Comparison of ENCODE assay signal across 1 cellular context in the genomic region with DNA sequence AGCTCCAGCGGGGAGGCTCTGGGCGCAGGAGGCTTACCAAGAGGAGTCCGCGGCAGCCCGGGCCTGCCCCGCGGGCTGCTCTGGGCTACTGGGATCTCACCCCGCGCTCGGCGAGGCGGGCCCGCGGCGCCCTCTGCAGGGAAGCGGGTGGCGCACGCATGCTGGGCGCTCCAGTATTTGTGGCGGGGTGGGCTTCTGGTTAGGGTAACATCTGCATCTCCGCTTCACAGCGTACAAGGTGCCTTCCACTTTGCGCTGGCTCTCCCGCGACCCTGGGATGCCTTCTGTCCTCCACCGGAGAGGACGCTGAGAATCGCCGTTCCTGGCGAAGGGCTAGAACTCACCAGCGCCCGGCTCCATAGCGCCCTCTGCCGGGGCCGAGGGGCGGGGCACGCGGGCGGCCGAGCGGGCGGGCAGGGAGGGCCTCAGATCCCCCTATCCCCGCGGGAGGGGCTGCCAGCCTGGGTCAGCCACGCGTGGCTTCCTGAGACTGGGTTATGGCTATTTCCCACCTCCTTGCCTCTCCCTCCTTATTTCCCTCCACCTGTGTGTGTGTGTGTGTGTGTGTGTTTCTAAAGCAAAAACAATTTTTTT.
TF ChIP-seq lines count a peak whose summit lies in the region.

No MANE protein-coding gene starts in this region.

TF ChIP-seq in SK-N-SH, 30 proteins besides CTCF, POLR2A, EP300 and RAD21 (continued from another document):
- no peak for TF ChIP-seq GATA2 (CRISPR knock-in tag; IDR thresholded peaks at IDR 0.05)
- peak; percentile 40; the same call in 1 of the 2 replicates for TF ChIP-seq SIN3A (IDR thresholded peaks at IDR 0.05; ENCODE audit: borderline replicate concordance, low read depth, low read length)
- no peak for TF ChIP-seq TEAD4 (IDR thresholded peaks at IDR 0.05; ENCODE audit: borderline replicate concordance, insufficient read depth)
- no peak for TF ChIP-seq TCF12 (IDR thresholded peaks at IDR 0.05)
- TF ChIP-seq MXI1 (IDR thresholded peaks at IDR 0.05; ENCODE audit: low read depth, low read length) = peak; percentile 44
- TF ChIP-seq FOSL2 (IDR thresholded peaks at IDR 0.05; ENCODE audit: borderline replicate concordance, low read depth) = no peak
- 0 out of 2 replicates have a peak, but pooled peaks have one; percentile 15 for TF ChIP-seq YY1 (IDR thresholded peaks at IDR 0.05; ENCODE audit: low read depth)
- no peak for TF ChIP-seq RFX5 (IDR thresholded peaks at IDR 0.05; ENCODE audit: low read length)
- TF ChIP-seq MEF2A (IDR thresholded peaks at IDR 0.05; ENCODE audit: borderline replicate concordance, low read depth) = no peak
- TF ChIP-seq, protein P1, sequence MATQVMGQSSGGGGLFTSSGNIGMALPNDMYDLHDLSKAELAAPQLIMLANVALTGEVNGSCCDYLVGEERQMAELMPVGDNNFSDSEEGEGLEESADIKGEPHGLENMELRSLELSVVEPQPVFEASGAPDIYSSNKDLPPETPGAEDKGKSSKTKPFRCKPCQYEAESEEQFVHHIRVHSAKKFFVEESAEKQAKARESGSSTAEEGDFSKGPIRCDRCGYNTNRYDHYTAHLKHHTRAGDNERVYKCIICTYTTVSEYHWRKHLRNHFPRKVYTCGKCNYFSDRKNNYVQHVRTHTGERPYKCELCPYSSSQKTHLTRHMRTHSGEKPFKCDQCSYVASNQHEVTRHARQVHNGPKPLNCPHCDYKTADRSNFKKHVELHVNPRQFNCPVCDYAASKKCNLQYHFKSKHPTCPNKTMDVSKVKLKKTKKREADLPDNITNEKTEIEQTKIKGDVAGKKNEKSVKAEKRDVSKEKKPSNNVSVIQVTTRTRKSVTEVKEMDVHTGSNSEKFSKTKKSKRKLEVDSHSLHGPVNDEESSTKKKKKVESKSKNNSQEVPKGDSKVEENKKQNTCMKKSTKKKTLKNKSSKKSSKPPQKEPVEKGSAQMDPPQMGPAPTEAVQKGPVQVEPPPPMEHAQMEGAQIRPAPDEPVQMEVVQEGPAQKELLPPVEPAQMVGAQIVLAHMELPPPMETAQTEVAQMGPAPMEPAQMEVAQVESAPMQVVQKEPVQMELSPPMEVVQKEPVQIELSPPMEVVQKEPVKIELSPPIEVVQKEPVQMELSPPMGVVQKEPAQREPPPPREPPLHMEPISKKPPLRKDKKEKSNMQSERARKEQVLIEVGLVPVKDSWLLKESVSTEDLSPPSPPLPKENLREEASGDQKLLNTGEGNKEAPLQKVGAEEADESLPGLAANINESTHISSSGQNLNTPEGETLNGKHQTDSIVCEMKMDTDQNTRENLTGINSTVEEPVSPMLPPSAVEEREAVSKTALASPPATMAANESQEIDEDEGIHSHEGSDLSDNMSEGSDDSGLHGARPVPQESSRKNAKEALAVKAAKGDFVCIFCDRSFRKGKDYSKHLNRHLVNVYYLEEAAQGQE (IDR thresholded peaks at IDR 0.05; ENCODE audit: low read depth, low read length) = no peak
- TF ChIP-seq ELF1 (IDR thresholded peaks at IDR 0.05) = no peak
- TF ChIP-seq SMC3 (IDR thresholded peaks at IDR 0.05; ENCODE audit: low read depth, low read length) = peak; percentile 55
- TF ChIP-seq, protein P2, sequence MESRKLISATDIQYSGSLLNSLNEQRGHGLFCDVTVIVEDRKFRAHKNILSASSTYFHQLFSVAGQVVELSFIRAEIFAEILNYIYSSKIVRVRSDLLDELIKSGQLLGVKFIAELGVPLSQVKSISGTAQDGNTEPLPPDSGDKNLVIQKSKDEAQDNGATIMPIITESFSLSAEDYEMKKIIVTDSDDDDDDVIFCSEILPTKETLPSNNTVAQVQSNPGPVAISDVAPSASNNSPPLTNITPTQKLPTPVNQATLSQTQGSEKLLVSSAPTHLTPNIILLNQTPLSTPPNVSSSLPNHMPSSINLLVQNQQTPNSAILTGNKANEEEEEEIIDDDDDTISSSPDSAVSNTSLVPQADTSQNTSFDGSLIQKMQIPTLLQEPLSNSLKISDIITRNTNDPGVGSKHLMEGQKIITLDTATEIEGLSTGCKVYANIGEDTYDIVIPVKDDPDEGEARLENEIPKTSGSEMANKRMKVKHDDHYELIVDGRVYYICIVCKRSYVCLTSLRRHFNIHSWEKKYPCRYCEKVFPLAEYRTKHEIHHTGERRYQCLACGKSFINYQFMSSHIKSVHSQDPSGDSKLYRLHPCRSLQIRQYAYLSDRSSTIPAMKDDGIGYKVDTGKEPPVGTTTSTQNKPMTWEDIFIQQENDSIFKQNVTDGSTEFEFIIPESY (IDR thresholded peaks at IDR 0.05; ENCODE audit: borderline replicate concordance, low read depth) = no peak
- TF ChIP-seq NRF1 (IDR thresholded peaks at IDR 0.05; ENCODE audit: low read depth, low read length) = no peak
- no peak for TF ChIP-seq FOXM1 (IDR thresholded peaks at IDR 0.05; ENCODE audit: low read depth)
- TF ChIP-seq FOXJ3 (CRISPR knock-in tag; IDR thresholded peaks at IDR 0.05) = no peak
- TF ChIP-seq, protein P3, sequence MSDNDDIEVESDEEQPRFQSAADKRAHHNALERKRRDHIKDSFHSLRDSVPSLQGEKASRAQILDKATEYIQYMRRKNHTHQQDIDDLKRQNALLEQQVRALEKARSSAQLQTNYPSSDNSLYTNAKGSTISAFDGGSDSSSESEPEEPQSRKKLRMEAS (IDR thresholded peaks at IDR 0.05; ENCODE audit: low read depth) = peak; percentile 62; the same call in 1 of the 2 replicates
